Comparison of ENCODE assay signal across 8 cellular contexts in the genomic region with DNA sequence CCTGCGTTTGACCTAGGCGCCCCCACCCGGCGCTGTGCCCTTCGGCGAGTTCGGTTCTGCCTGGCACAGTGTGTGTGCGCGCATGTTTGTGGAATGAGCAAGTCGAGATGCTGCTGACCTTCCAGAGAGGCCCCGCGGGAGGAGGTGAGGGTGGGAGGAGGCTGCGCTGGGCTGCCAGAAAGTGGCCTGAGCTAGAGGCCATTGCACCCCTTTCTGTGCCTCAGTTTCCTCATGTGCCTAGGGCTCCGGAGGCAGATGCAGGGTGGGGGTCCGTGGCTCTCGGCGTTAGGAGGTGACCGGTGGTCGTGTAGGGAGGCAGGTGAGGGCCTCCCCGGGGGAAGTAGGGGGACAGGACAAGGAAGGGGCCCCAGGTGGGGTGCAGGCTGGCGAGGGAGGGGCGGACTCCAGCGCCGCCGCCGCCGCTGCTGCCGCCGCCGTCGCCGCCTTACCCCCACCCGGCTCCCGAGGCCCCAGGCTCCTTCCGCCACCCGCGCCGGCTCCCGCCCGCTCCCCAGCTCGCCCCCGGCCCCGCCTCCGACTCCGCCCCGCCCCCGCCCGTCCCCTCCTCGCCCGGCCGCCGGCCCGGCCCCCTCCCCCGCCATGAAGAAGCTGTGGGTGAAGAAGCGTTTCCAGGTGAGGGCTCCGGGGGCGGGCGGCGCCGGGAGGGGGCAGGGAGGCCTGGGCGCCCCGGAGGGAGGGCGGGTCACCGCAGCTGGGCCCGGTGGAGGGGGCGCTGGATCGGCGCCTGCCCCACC. TPM values are rescaled to one million over a fixed set of nuclear protein-coding genes. Genes with fewer than 3 reads are reported as not detected.
DNase-seq lines count a peak whose midpoint lies in the region; ATAC-seq, FAIRE-seq and TF ChIP-seq lines count a peak whose summit lies in the region.

No MANE protein-coding gene starts in this region.

- RAD21 ChIA-PET in GM12878 (lab: Charles Lee; ENCODE audit: unreplicated experiment): no interaction called here

- H4K20me1 ChIP-seq in GM12878 (ENCODE audit: control insufficient read depth, insufficient read depth): no peaks in the 10 kb centered on the region

- H3K27ac ChIP-seq in GM12878 (ENCODE audit: control insufficient read depth, insufficient read depth): no peak overlapping the region
- H3K27ac ChIP-seq in spleen: no peak overlapping the region

- no peak for FAIRE-seq in GM12878 (lab: Jason Lieb, UNC)

- SMC1A ChIA-PET in GM12878 (lab: Charles Lee; ENCODE audit: uncharacterized antibody, unreplicated experiment): interaction anchor here (1.6 kb wide), 1 partner anchor 14 kb away, joined by 4 read pairs; no protein-coding TSS in a partner anchor

- H3K27me3 ChIP-seq in GM12878 (replicated peaks in 1 of 2; ENCODE audit: control insufficient read depth in 2 of 2, insufficient read depth in 2 of 2, low read length in 1 of 2): peaks cover 4 to 9% of the 10 kb centered on the region in 2 experiments
- peaks cover 38% of the 10 kb centered on the region for H3K27me3 ChIP-seq in iPS-15b (ENCODE audit: control insufficient read depth, insufficient read depth, low read length)
- H3K27me3 ChIP-seq in spleen (replicated peaks in 1 of 7): peaks cover 0 to 89% (median 35%) of the 10 kb centered on the region in 7 donors

- TF ChIP-seq POLR2A in GM12878 (IDR thresholded peaks at IDR 0.05; ENCODE audit: low read depth, low read length) (no peak; the same call in 1 of the 2 replicates), spleen (IDR thresholded peaks at IDR 0.05) (no peak)

- no peak for TF ChIP-seq EP300 in GM12878 (IDR thresholded peaks at IDR 0.05; ENCODE audit: borderline replicate concordance in 1 of 2, control insufficient read depth in 1 of 2, low read depth in 2 of 2, low read length in 2 of 2)

- CTCF ChIA-PET in GM12878 (lab: Yijun Ruan, JAX): interaction anchor here (1.6 kb wide), 1 partner anchor 38 kb away, joined by 4 read pairs; no protein-coding TSS in a partner anchor

- H3K36me3 ChIP-seq in GM12878 (ENCODE audit: control insufficient read depth in 2 of 2, insufficient read depth in 2 of 2, low read length in 1 of 2): no peaks in the 10 kb centered on the region
- no peaks in the 10 kb centered on the region for H3K36me3 ChIP-seq in iPS-15b (ENCODE audit: control insufficient read depth, insufficient read depth, low read length)
- H3K36me3 ChIP-seq in spleen: no peaks in the 10 kb centered on the region

- intact Hi-C loops in GM12878 (cut with micrococcal nuclease; ENCODE audit: unreplicated experiment) (no loop called here), spleen (cut with DNase I; ENCODE audit: low total_unique reads) (no loop called here)

- no peak overlapping the region for H3K4me3 ChIP-seq in GM12878
- H3K4me3 ChIP-seq in iPS-15b (ENCODE audit: low read depth, low read length): peak overlapping the region; percentile 69
- peak overlapping the region; percentile 17 to 73 (median 42) for H3K4me3 ChIP-seq in spleen

- no peak overlapping the region for H3K4me2 ChIP-seq in GM12878 (ENCODE audit: control insufficient read depth, insufficient read depth)

- TF ChIP-seq RAD21 in GM12878 (IDR thresholded peaks at IDR 0.05; ENCODE audit: insufficient read depth, low read depth, low read length): no peak

- H3K9me3 ChIP-seq in GM12878 (replicated peaks; ENCODE audit: control insufficient read depth, insufficient read depth, low read length) (no peaks in the 10 kb centered on the region), iPS-15b (ENCODE audit: control insufficient read depth, insufficient read depth, low read length) (no peaks in the 10 kb centered on the region), spleen (no peaks in the 10 kb centered on the region)

- in situ Hi-C loops in GM12878 (cut with MboI): no loop called here

- BruUV-seq in GM12878 (replicated peaks; lab: Mats Ljungman, UMichigan): no TSS peak

- TF ChIP-seq CTCF in GM12878 (IDR thresholded peaks at IDR 0.05 in 2 of 3, conservative IDR thresholded peaks at IDR 0.05 in 1 of 3; ENCODE audit: control insufficient read depth in 2 of 3, extremely low read depth in 1 of 3, insufficient read depth in 1 of 3, low read depth in 3 of 3, low read length in 3 of 3): no peak
- no peak for TF ChIP-seq CTCF in spleen (IDR thresholded peaks at IDR 0.05 in 8 of 11, conservative IDR thresholded peaks at IDR 0.05 in 3 of 11)

- H2AFZ ChIP-seq in GM12878 (ENCODE audit: control insufficient read depth, low read depth, low read length): no peak overlapping the region

- POLR2A ChIA-PET in GM12878 (lab: Charles Lee): no interaction called here

- WGBS in GM12878 (ENCODE audit: insufficient coverage, insufficient replicate concordance, low lambda C conversion rate, missing lambda C conversion rate): 28% methylated on average over 24 of the region's 68 CpGs
- 2 to 11% (median 3%) methylated on average over 15 to 68 of the region's 68 CpGs for WGBS in spleen, 5 donors

- ATAC-seq in GM12878 (no peak), GM18511 (IDR thresholded peaks at IDR 0.05; ENCODE audit: unreplicated experiment) (no peak), HG02852 (IDR thresholded peaks at IDR 0.05; ENCODE audit: unreplicated experiment) (no peak)

- H3K9ac ChIP-seq in GM12878 (ENCODE audit: control insufficient read depth, insufficient read depth, low read length) (no peak overlapping the region), iPS-15b (ENCODE audit: low read depth, low read length) (no peak overlapping the region)

- no peaks in the 10 kb centered on the region for H3K4me1 ChIP-seq in GM12878 (ENCODE audit: control insufficient read depth, insufficient read depth, low read length)
- H3K4me1 ChIP-seq in iPS-15b (ENCODE audit: control insufficient read depth, insufficient read depth, low read length): peaks cover 13% of the 10 kb centered on the region
- peaks cover 0 to 17% (median 8%) of the 10 kb centered on the region in 6 donors for H3K4me1 ChIP-seq in spleen

- no peaks in the 10 kb centered on the region for H3K79me2 ChIP-seq in GM12878 (ENCODE audit: control insufficient read depth, insufficient read depth, low read length)

- DNase-seq in NCI-H2029 (lab: John Stamatoyannopoulos, UW) (peak; percentile 14), NCI-H2029 treated with DMSO at 0.1 percent for 48 hours (lab: John Stamatoyannopoulos, UW) (no peak), T follicular helper cell (ENCODE audit: low read depth) (peak; percentile 49), GM12878 (ENCODE audit: low read depth, low spot score) (no peak), spleen (peak; percentile 79)

RNA-seq across cellular contexts. Expression of a gene that starts 7.0 kb away (rescaled TPM):
- total RNA-seq in GM12878 (2013; cell fraction: nucleolus; rRNA removed): not detected in 2 replicates
- total RNA-seq in GM12878 (2014; rRNA removed) (not detected in 2 replicates), GM12878 (2014; rRNA removed; fragmentation: Illumina TruSeq; extraction: Trizol) (not detected in 2 replicates), GM12878 (2021) (0.28 TPM in 1 of 2 replicates, not detected in the other), spleen (1 to 10 TPM in 6 of 7 donors, under 1 TPM in 1; 0.74 to 4.5 (median 2.3) TPM)
- not detected for polyA plus RNA-seq in GM12878 (2011; ENCODE audit: low read depth)
- polyA plus RNA-seq in GM12878 (2011; rRNA removed) (not detected in 2 replicates), GM12878 (2014; fragmentation: Illumina TruSeq; extraction: Trizol) (not detected in 2 replicates), GM12878 (2014; fragmentation: Nextera tagmentation; extraction: Ambion mirVana) (not detected), GM12878 (2014; rRNA removed) (0.01 and 0.03 TPM in 2 replicates), GM12878 (2016; fragmentation: Nextera tagmentation; extraction: Ambion mirVana) (not detected), spleen (1 to 10 TPM; 4.4 to 8.2 (median 4.9) TPM)
- 0.01 and 0.02 TPM in 2 replicates for polyA plus RNA-seq in GM12878 (2011; cell fraction: cytosol; rRNA removed)
- polyA plus RNA-seq in GM12878 (2011; cell fraction: nucleus; rRNA removed): 0.21 TPM in 1 of 2 replicates, not detected in the other
- polyA plus RNA-seq in GM12878 (2012): 0.17 TPM in 1 of 2 replicates, not detected in the other
- polyA minus RNA-seq in GM12878 (2011; rRNA and poly(A)+ RNA removed): not detected in 2 replicates
- not detected in 2 replicates for polyA minus RNA-seq in GM12878 (2011; cell fraction: cytosol; rRNA and poly(A)+ RNA removed)
- not detected in 2 replicates for polyA minus RNA-seq in GM12878 (2011; cell fraction: nucleus; rRNA and poly(A)+ RNA removed)

RNA-seq across cellular contexts. Expression of a gene that starts 23.5 kb away (rescaled TPM):
- total RNA-seq in GM12878 (2013; cell fraction: nucleolus; rRNA removed): not detected in 2 replicates
- total RNA-seq in GM12878 (2014; rRNA removed): not detected in 2 replicates
- not detected in 2 replicates for total RNA-seq in GM12878 (2014; rRNA removed; fragmentation: Illumina TruSeq; extraction: Trizol)
- total RNA-seq in GM12878 (2021): 0.66 and 0.80 TPM in 2 replicates
- polyA plus RNA-seq in GM12878 (2011; ENCODE audit: low read depth): not detected
- polyA plus RNA-seq in GM12878 (2011; rRNA removed): not detected in 2 replicates
- not detected in 2 replicates for polyA plus RNA-seq in GM12878 (2011; cell fraction: cytosol; rRNA removed)
- polyA plus RNA-seq in GM12878 (2011; cell fraction: nucleus; rRNA removed): not detected in 2 replicates
- not detected in 2 replicates for polyA plus RNA-seq in GM12878 (2012)
- polyA plus RNA-seq in GM12878 (2014; fragmentation: Illumina TruSeq; extraction: Trizol): not detected in 2 replicates
- polyA plus RNA-seq in GM12878 (2014; fragmentation: Nextera tagmentation; extraction: Ambion mirVana): not detected
- polyA plus RNA-seq in GM12878 (2014; rRNA removed): not detected in 2 replicates
- polyA plus RNA-seq in GM12878 (2016; fragmentation: Nextera tagmentation; extraction: Ambion mirVana): not detected
- polyA minus RNA-seq in GM12878 (2011; rRNA and poly(A)+ RNA removed): not detected in 2 replicates
- polyA minus RNA-seq in GM12878 (2011; cell fraction: cytosol; rRNA and poly(A)+ RNA removed): not detected in 2 replicates
- not detected in 2 replicates for polyA minus RNA-seq in GM12878 (2011; cell fraction: nucleus; rRNA and poly(A)+ RNA removed)
- total RNA-seq in spleen: 10 to 100 TPM in 3 of 7 donors, 1 to 10 TPM in 4; 4.3 to 18.1 (median 8.3) TPM
- polyA plus RNA-seq in spleen: 10 to 100 TPM; 10.8 to 24.7 (median 14.1) TPM

RNA-seq across cellular contexts. Expression of a gene that starts 53.9 kb away (rescaled TPM):
- total RNA-seq in GM12878 (2013; cell fraction: nucleolus; rRNA removed): 60.0 and 67.2 TPM in 2 replicates
- total RNA-seq in GM12878 (2014; rRNA removed) (58.1 and 66.9 TPM in 2 replicates), GM12878 (2014; rRNA removed; fragmentation: Illumina TruSeq; extraction: Trizol) (32.0 and 37.8 TPM in 2 replicates), GM12878 (2021) (66.0 and 68.8 TPM in 2 replicates), spleen (10 to 100 TPM; 46.7 to 65.8 (median 59.2) TPM)
- polyA plus RNA-seq in GM12878 (2011; ENCODE audit: low read depth): 25.6 TPM
- polyA plus RNA-seq in GM12878 (2011; rRNA removed) (28.2 and 62.2 TPM in 2 replicates), GM12878 (2014; fragmentation: Illumina TruSeq; extraction: Trizol) (22.0 and 46.1 TPM in 2 replicates), GM12878 (2014; fragmentation: Nextera tagmentation; extraction: Ambion mirVana) (10 to 100 TPM; 33.1 to 56.3 TPM), GM12878 (2014; rRNA removed) (66.1 and 75.1 TPM in 2 replicates), GM12878 (2016; fragmentation: Nextera tagmentation; extraction: Ambion mirVana) (10 to 100 TPM; 77.8 to 82.0 TPM), spleen (10 to 100 TPM; 74.4 to 92.8 (median 91.7) TPM)
- polyA plus RNA-seq in GM12878 (2011; cell fraction: cytosol; rRNA removed): 92.5 and 105 TPM in 2 replicates
- polyA plus RNA-seq in GM12878 (2011; cell fraction: nucleus; rRNA removed): 162 and 168 TPM in 2 replicates
- 52.2 and 64.8 TPM in 2 replicates for polyA plus RNA-seq in GM12878 (2012)
- polyA minus RNA-seq in GM12878 (2011; rRNA and poly(A)+ RNA removed): 61.5 and 101 TPM in 2 replicates
- polyA minus RNA-seq in GM12878 (2011; cell fraction: cytosol; rRNA and poly(A)+ RNA removed): 28.9 and 32.1 TPM in 2 replicates
- 40.6 and 63.1 TPM in 2 replicates for polyA minus RNA-seq in GM12878 (2011; cell fraction: nucleus; rRNA and poly(A)+ RNA removed)

RNA-seq across cellular contexts. Expression of a gene that starts 57.1 kb away (rescaled TPM):
- total RNA-seq in GM12878 (2013; cell fraction: nucleolus; rRNA removed): 20.1 and 20.9 TPM in 2 replicates
- total RNA-seq in GM12878 (2014; rRNA removed) (44.6 and 45.9 TPM in 2 replicates), GM12878 (2014; rRNA removed; fragmentation: Illumina TruSeq; extraction: Trizol) (23.4 and 24.4 TPM in 2 replicates), GM12878 (2021) (37.6 and 45.3 TPM in 2 replicates), spleen (10 to 100 TPM; 21.2 to 45.5 (median 29.4) TPM)
- polyA plus RNA-seq in GM12878 (2011; ENCODE audit: low read depth): 51.7 TPM
- polyA plus RNA-seq in GM12878 (2011; rRNA removed) (31.1 and 53.6 TPM in 2 replicates), GM12878 (2014; fragmentation: Illumina TruSeq; extraction: Trizol) (35.6 and 38.9 TPM in 2 replicates), GM12878 (2014; fragmentation: Nextera tagmentation; extraction: Ambion mirVana) (10 to 100 TPM in 1 of 2 experiments, 1 to 10 TPM in 1; 1.9 to 10.2 TPM), GM12878 (2014; rRNA removed) (49.9 and 54.5 TPM in 2 replicates), GM12878 (2016; fragmentation: Nextera tagmentation; extraction: Ambion mirVana) (10 to 100 TPM; 66.8 to 83.2 TPM), spleen (10 to 100 TPM; 27.4 to 43.3 (median 39.3) TPM)
- polyA plus RNA-seq in GM12878 (2011; cell fraction: cytosol; rRNA removed): 80.7 and 80.9 TPM in 2 replicates
- polyA plus RNA-seq in GM12878 (2011; cell fraction: nucleus; rRNA removed): 106 and 110 TPM in 2 replicates
- polyA plus RNA-seq in GM12878 (2012): 47.7 and 54.4 TPM in 2 replicates
- 53.2 and 62.3 TPM in 2 replicates for polyA minus RNA-seq in GM12878 (2011; rRNA and poly(A)+ RNA removed)
- 16.4 and 26.6 TPM in 2 replicates for polyA minus RNA-seq in GM12878 (2011; cell fraction: cytosol; rRNA and poly(A)+ RNA removed)
- polyA minus RNA-seq in GM12878 (2011; cell fraction: nucleus; rRNA and poly(A)+ RNA removed): 18.9 and 24.5 TPM in 2 replicates

Comparison
In these comparisons a context has a peak if more than half of its experiments do, and no peak if none do; other contexts are left out.
1. DNase-seq: peak in NCI-H2029 (single experiment), T follicular helper cell (single experiment) and spleen (single experiment); none in NCI-H2029 treated with DMSO at 0.1 percent for 48 hours (single experiment) and GM12878 (single experiment).